ENCODE assay signal across 8 cellular contexts in the genomic region with DNA sequence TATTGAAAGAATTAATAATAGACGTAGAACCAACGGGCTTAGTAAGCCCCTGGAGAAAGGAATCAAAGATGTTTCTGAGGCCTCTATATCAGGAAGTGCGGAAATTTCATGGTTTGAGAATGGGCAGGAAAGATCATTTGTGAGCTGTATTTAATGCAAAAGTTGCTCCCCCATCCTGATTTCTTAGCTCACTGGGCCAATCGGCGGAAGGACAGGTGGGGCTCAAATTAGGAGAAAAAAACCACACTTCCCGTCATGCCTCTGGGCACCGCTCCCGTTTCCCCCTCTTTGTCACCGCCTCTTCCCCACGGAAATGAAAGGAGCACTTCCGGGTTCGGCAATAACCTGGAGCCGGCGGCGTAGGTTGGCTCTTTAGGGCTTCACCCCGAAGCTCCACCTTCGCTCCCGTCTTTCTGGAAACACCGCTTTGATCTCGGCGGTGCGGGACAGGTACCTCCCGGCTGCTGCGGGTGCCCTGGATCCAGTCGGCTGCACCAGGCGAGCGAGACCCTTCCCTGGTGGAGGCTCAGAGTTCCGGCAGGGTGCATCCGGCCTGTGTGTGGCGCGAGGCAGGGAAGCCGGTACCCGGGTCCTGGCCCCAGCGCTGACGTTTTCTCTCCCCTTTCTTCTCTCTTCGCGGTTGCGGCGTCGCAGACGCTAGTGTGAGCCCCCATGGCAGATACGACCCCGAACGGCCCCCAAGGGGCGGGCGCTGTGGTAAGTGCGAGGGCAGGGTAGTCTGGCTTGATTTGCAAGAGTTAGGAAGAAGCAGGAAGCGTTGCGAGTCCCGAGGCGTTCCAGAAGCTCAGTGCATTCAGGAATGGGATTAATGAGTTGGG. TPM values are rescaled to one million over a fixed set of nuclear protein-coding genes. Genes with fewer than 3 reads are reported as not detected.
DNase-seq lines count a peak whose midpoint lies in the region; ATAC-seq and TF ChIP-seq lines count a peak whose summit lies in the region.

A gene with protein sequence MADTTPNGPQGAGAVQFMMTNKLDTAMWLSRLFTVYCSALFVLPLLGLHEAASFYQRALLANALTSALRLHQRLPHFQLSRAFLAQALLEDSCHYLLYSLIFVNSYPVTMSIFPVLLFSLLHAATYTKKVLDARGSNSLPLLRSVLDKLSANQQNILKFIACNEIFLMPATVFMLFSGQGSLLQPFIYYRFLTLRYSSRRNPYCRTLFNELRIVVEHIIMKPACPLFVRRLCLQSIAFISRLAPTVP (plus strand): TSS at position 617 of the 839 bp plus-strand sequence. CDS start 56 bp downstream, at position 673.

- H3K27me3 Mint-ChIP-seq in T-helper 1 cell treated with Interleukin-12 subunit alpha and Interleukin-12 subunit beta and Interleukin-4 antibody, amounts not matched to agents 30 μg/mL and 1 μg/mL, for 36 hours (ENCODE audit: low read depth), result no peaks in the 10 kb centered on the region

- H3K9me3 ChIP-seq in left ventricle myocardium inferior (replicated peaks) (no peaks in the 10 kb centered on the region), prostate gland (no peaks in the 10 kb centered on the region)

- peaks cover 6% of the 10 kb centered on the region for H3K9me3 Mint-ChIP-seq in T-helper 1 cell treated with Interleukin-12 subunit alpha and Interleukin-12 subunit beta and Interleukin-4 antibody, amounts not matched to agents 30 μg/mL and 1 μg/mL, for 36 hours

- H3K27ac Mint-ChIP-seq in T-helper 1 cell treated with Interleukin-12 subunit alpha and Interleukin-12 subunit beta and Interleukin-4 antibody, amounts not matched to agents 30 μg/mL and 1 μg/mL, for 36 hours, result peak within 1 kb of the TSS; percentile 89

- TF ChIP-seq POLR2A in prostate gland (IDR thresholded peaks at IDR 0.05), result peak; percentile 58

- peak within 1 kb of the TSS; percentile 94 for H3K4me3 Mint-ChIP-seq in T-helper 1 cell treated with Interleukin-12 subunit alpha and Interleukin-12 subunit beta and Interleukin-4 antibody, amounts not matched to agents 30 μg/mL and 1 μg/mL, for 36 hours

- H3K27me3 ChIP-seq in left ventricle myocardium inferior (ENCODE audit: low read depth), result no peaks in the 10 kb centered on the region
- no peaks in the 10 kb centered on the region for H3K27me3 ChIP-seq in prostate gland (replicated peaks; ENCODE audit: insufficient read depth)

- TF ChIP-seq CTCF in GM13977 (IDR thresholded peaks at IDR 0.05; ENCODE audit: extremely low read depth, insufficient read depth, missing control alignments), result no peak
- peak; percentile 47 for TF ChIP-seq CTCF in left ventricle myocardium inferior (IDR thresholded peaks at IDR 0.05; ENCODE audit: borderline replicate concordance)
- TF ChIP-seq CTCF in prostate gland (IDR thresholded peaks at IDR 0.05), result peak in 2 of 4 experiments; percentile 37 to 48

- peak; percentile 91 for ATAC-seq in HG02884 (IDR thresholded peaks at IDR 0.05; ENCODE audit: unreplicated experiment)

- WGBS in prostate gland, result 5% methylated on average over 48 of the region's 51 CpGs
- 5% methylated on average over 51 of the region's 51 CpGs for WGBS in urinary bladder

- H3K4me1 ChIP-seq in left ventricle myocardium inferior (peaks cover 43% of the 10 kb centered on the region), prostate gland (replicated peaks) (no peaks in the 10 kb centered on the region), urinary bladder (ENCODE audit: insufficient read depth) (peaks cover 4% of the 10 kb centered on the region)

- peaks cover 17% of the 10 kb centered on the region for H3K36me3 ChIP-seq in left ventricle myocardium inferior
- no peaks in the 10 kb centered on the region for H3K36me3 ChIP-seq in prostate gland
- H3K36me3 ChIP-seq in urinary bladder (ENCODE audit: insufficient read depth), result no peaks in the 10 kb centered on the region

- intact Hi-C loops in left ventricle myocardium inferior (cut with micrococcal nuclease) (no loop called here), prostate gland (cut with DNase I) (loop anchor here (5.0 kb wide), 1 partner anchor 57 kb away; a partner anchor contains a TSS)

- H3K36me3 Mint-ChIP-seq in T-helper 1 cell treated with Interleukin-12 subunit alpha and Interleukin-12 subunit beta and Interleukin-4 antibody, amounts not matched to agents 30 μg/mL and 1 μg/mL, for 36 hours (ENCODE audit: low read depth), result peaks cover 17% of the 10 kb centered on the region

- H3K4me3 ChIP-seq in left ventricle myocardium inferior (peak within 1 kb of the TSS; percentile 99), prostate gland (peak within 1 kb of the TSS; percentile 65 to 72), urinary bladder (ENCODE audit: low read depth, low read length) (peak within 1 kb of the TSS; percentile 95)

- in situ Hi-C loops in GM13977 (cut with MboI; ENCODE audit: low pct_unique_long_range_greater_than_20kb, low sequenced_read_pairs, unreplicated experiment), result no loop called here

- peaks cover 31% of the 10 kb centered on the region for H3K4me1 Mint-ChIP-seq in T-helper 1 cell treated with Interleukin-12 subunit alpha and Interleukin-12 subunit beta and Interleukin-4 antibody, amounts not matched to agents 30 μg/mL and 1 μg/mL, for 36 hours (ENCODE audit: low read depth)

- H3K27ac ChIP-seq in left ventricle myocardium inferior (replicated peaks) (peak within 1 kb of the TSS; percentile 89), prostate gland (peak within 1 kb of the TSS; percentile 58 to 61), urinary bladder (ENCODE audit: low read depth) (no peak within 1 kb of the TSS)

- DNase-seq in GM13977 (ENCODE audit: low spot score) (peak; percentile 83), NCI-H1694 (lab: John Stamatoyannopoulos, UW) (peak; percentile 90), amniotic stem cell (lab: John Stamatoyannopoulos, UW) (peak; percentile 53), left ventricle myocardium inferior (peak; percentile 86), prostate gland (ENCODE audit: low spot score) (peak; percentile 89)

RNA-seq across cellular contexts. Expression of the gene that starts here (rescaled TPM):
- 22.5 TPM for total RNA-seq in left ventricle myocardium inferior
- 10 to 100 TPM; 36.5 to 77.7 TPM for total RNA-seq in prostate gland
- total RNA-seq in urinary bladder, result 54.5 TPM
- 12.4 TPM for polyA plus RNA-seq in urinary bladder
